ENCODE assay signal across 22 cellular contexts in genomic region chr9:128750926-128751595, GRCh38. TPM values are rescaled to one million over a fixed set of nuclear protein-coding genes. Genes with fewer than 3 reads are reported as not detected.
DNase-seq lines count a peak whose midpoint lies in the region; ATAC-seq and TF ChIP-seq lines count a peak whose summit lies in the region.
"Had no signal": no experiment of that assay in that cellular context is flagged by ENCODE, and none has a peak within 500 bp of the region (broad histone marks: within the 10 kb centered on the region; RNA-seq: fewer than 3 reads in every experiment).

No MANE protein-coding gene starts in this region.

- H3K14ac ChIP-seq in trophoblast cell (ENCODE audit: low read length): no peak overlapping the region

- no peak overlapping the region for H2BK5ac ChIP-seq in trophoblast cell (ENCODE audit: low read depth, low read length, poor library complexity)

- TF ChIP-seq CTCF in HEK293 (tag by site-specific recombination; IDR thresholded peaks at IDR 0.05) (no peak), tibial nerve (IDR thresholded peaks at IDR 0.05) (no peak)

- no peak overlapping the region for H3K18ac ChIP-seq in trophoblast cell (ENCODE audit: low read length)

- H3K79me2 ChIP-seq in trophoblast cell (ENCODE audit: control insufficient read depth, insufficient read depth, low read length, poor library complexity): no peaks in the 10 kb centered on the region

- no peak overlapping the region for H4K91ac ChIP-seq in trophoblast cell (ENCODE audit: low read depth, low read length)

- H3K23ac ChIP-seq in trophoblast cell (ENCODE audit: low read length): no peak overlapping the region

- H3K4me3 ChIP-seq in HEK293 (ENCODE audit: low read depth, low read length) (no peak overlapping the region), trophoblast cell (ENCODE audit: low read depth, low read length) (no peak overlapping the region), tibial nerve (no peak overlapping the region)
- H3K4me3 ChIP-seq: A549; BLaER1 treated with 17β-estradiol and CSF1 and Interleukin-3, amounts not matched to agents 10 nM and 100 nM; GM12878; GM23248 had no signal

- H3K27me3 ChIP-seq in trophoblast cell (ENCODE audit: insufficient read depth, low read length): no peaks in the 10 kb centered on the region
- no peaks in the 10 kb centered on the region for H3K27me3 ChIP-seq in tibial nerve
- H3K27me3 ChIP-seq: BE2C; BLaER1 treated with 17β-estradiol and CSF1 and Interleukin-3, amounts not matched to agents 10 nM and 100 nM had no signal

- no peak overlapping the region for H2AFZ ChIP-seq in trophoblast cell (ENCODE audit: insufficient read depth, low read length, poor library complexity)
- H2AFZ ChIP-seq: GM23248 had no signal

- H2AK5ac ChIP-seq in trophoblast cell (ENCODE audit: low read length): no peak overlapping the region

- ATAC-seq in esophagus mucosa: peak; percentile 18
- ATAC-seq: GM12878 had no signal

- POLR2A ChIA-PET in HEK293 (lab: Yijun Ruan, JAX): no interaction called here

- H3K9ac ChIP-seq in trophoblast cell (ENCODE audit: low read length): no peak overlapping the region
- H3K9ac ChIP-seq: BLaER1 treated with 17β-estradiol and CSF1 and Interleukin-3, amounts not matched to agents 10 nM and 100 nM; GM23248 had no signal

- H3K4me1 ChIP-seq in HEK293 (ENCODE audit: control insufficient read depth, insufficient read depth, low read length) (no peaks in the 10 kb centered on the region), trophoblast cell (ENCODE audit: control insufficient read depth in 1 of 2, insufficient read depth in 2 of 2, low read length in 2 of 2) (no peaks in the 10 kb centered on the region), tibial nerve (no peaks in the 10 kb centered on the region)
- H3K4me1 ChIP-seq: A549; BE2C; BLaER1 treated with 17β-estradiol and CSF1 and Interleukin-3, amounts not matched to agents 10 nM and 100 nM had no signal

- H2BK12ac ChIP-seq in trophoblast cell (ENCODE audit: low read length): no peak overlapping the region

- no peak overlapping the region for H3K27ac ChIP-seq in HEK293 (ENCODE audit: extremely low read depth, low read depth, low read length)
- no peak overlapping the region for H3K27ac ChIP-seq in trophoblast cell (ENCODE audit: low read depth, low read length)
- H3K27ac ChIP-seq in tibial nerve: no peak overlapping the region
- H3K27ac ChIP-seq: A549; BLaER1 treated with 17β-estradiol and CSF1 and Interleukin-3, amounts not matched to agents 10 nM and 100 nM; GM23248 had no signal

- CTCF ChIA-PET in HEK293 (lab: Yijun Ruan, JAX): interaction anchor here (0.6 kb wide), 1 partner anchor 38 kb away, joined by 5 read pairs; no protein-coding TSS in a partner anchor

- no peaks in the 10 kb centered on the region for H3K9me3 ChIP-seq in HEK293 (ENCODE audit: control insufficient read depth, insufficient read depth, low read depth, low read length)
- no peaks in the 10 kb centered on the region for H3K9me3 ChIP-seq in trophoblast cell (ENCODE audit: insufficient read depth, low read depth, low read length)
- H3K9me3 ChIP-seq in tibial nerve: no peaks in the 10 kb centered on the region
- H3K9me3 ChIP-seq: A549; BE2C; BLaER1 treated with 17β-estradiol and CSF1 and Interleukin-3, amounts not matched to agents 10 nM and 100 nM had no signal

- H3K4me2 ChIP-seq in trophoblast cell (ENCODE audit: low read length): no peak overlapping the region
- H3K4me2 ChIP-seq: A549; BLaER1 treated with 17β-estradiol and CSF1 and Interleukin-3, amounts not matched to agents 10 nM and 100 nM had no signal

- H3K79me1 ChIP-seq in trophoblast cell (ENCODE audit: low read length): no peaks in the 10 kb centered on the region

- DNase-seq in trophoblast cell (peak; percentile 18 to 56), tibial nerve (ENCODE audit: low spot score in 2 of 2) (no peak), anterior cingulate cortex (lab: John Stamatoyannopoulos, UW) (no peak), RKO (ENCODE audit: low spot score) (no peak)
- DNase-seq: 8988T; ACHN; AML-193; BE2C; CD4-positive, alpha-beta T cell; CD8-positive, alpha-beta memory T cell; DMS 273 treated with DMSO at 0.1 percent for 48 hours; DMS79; EL; GDM1; GM23248; H7; HCEC 1CT had no signal

- WGBS in trophoblast cell (ENCODE audit: extremely low coverage, insufficient coverage, insufficient read length): no CpG with 5 or more reads among the region's 22 CpGs
- WGBS in tibial nerve, 2 donors: 93 to 95% methylated on average over 22 of the region's 22 CpGs

- H4K12ac ChIP-seq in trophoblast cell (ENCODE audit: low read depth, low read length): no peak overlapping the region

- no peak overlapping the region for H2BK120ac ChIP-seq in trophoblast cell (ENCODE audit: insufficient read depth, low read length, poor library complexity)

- no peak overlapping the region for H3K4ac ChIP-seq in trophoblast cell (ENCODE audit: low read depth, low read length)

- H3K36me3 ChIP-seq in HEK293 (ENCODE audit: control insufficient read depth in 2 of 2, insufficient read depth in 1 of 2, low read length in 2 of 2): peaks cover 0 to 53% of the 10 kb centered on the region in 2 experiments; a peak in 1 of 3 replicates
- peaks cover 34 to 39% of the 10 kb centered on the region in 2 experiments for H3K36me3 ChIP-seq in trophoblast cell (ENCODE audit: control insufficient read depth in 1 of 2, insufficient read depth in 2 of 2, low read length in 2 of 2)
- peaks cover 0 to 98% (median 7%) of the 10 kb centered on the region in 3 donors for H3K36me3 ChIP-seq in tibial nerve

- no peak for TF ChIP-seq EP300 in tibial nerve (IDR thresholded peaks at IDR 0.05)

- no peak overlapping the region for H4K8ac ChIP-seq in trophoblast cell (ENCODE audit: low read depth, low read length)

- TF ChIP-seq POLR2A in tibial nerve (IDR thresholded peaks at IDR 0.05): no peak

TF ChIP-seq in HEK293, 187 proteins besides CTCF, POLR2A, EP300 and RAD21:
- TF ChIP-seq GLI4 (tag by site-specific recombination; IDR thresholded peaks at IDR 0.05): peak; percentile 91; the same call in 1 of the 2 replicates
- no peak for TF ChIP-seq GLIS1 (tag by site-specific recombination; IDR thresholded peaks at IDR 0.05)

RNA-seq across cellular contexts. Expression of gene ZER1, which starts 20.7 kb away (rescaled TPM):
- total RNA-seq in esophagus mucosa (23.2 TPM), tibial nerve (10 to 100 TPM; 45.8 to 68.6 (median 61.3) TPM)
- polyA plus RNA-seq in trophoblast cell (2013): 20.5 and 21.6 TPM in 2 replicates

RNA-seq across cellular contexts. Expression of gene ZDHHC12, which starts 27.1 kb away (rescaled TPM):
- total RNA-seq in esophagus mucosa (54.4 TPM), tibial nerve (10 to 100 TPM; 13.2 to 34.1 (median 25.3) TPM)
- polyA plus RNA-seq in trophoblast cell (2013): 35.3 and 35.7 TPM in 2 replicates

RNA-seq across cellular contexts. Expression of gene TBC1D13, which starts 36.0 kb away (rescaled TPM):
- total RNA-seq in esophagus mucosa (15.5 TPM), tibial nerve (10 to 100 TPM; 15.1 to 23.7 (median 17.9) TPM)
- 16.0 TPM in 2 replicates for polyA plus RNA-seq in trophoblast cell (2013)

RNA-seq across cellular contexts. Expression of gene PKN3, which starts 48.8 kb away (rescaled TPM):
- 2.5 TPM for total RNA-seq in esophagus mucosa
- polyA plus RNA-seq in trophoblast cell (2013): 7.5 and 7.7 TPM in 2 replicates
- total RNA-seq in tibial nerve: 10 to 100 TPM in 2 of 4 donors, 1 to 10 TPM in 2; 6.6 to 17.1 (median 8.9) TPM

Comparison
In these comparisons a context has a peak if more than half of its experiments do, and no peak if none do; other contexts are left out.
1. DNase-seq: peak in trophoblast cell (2 of 2); none in tibial nerve (0 of 2), anterior cingulate cortex (0 of 58) and RKO (single experiment).